Comparison of ENCODE assay signal across 32 cellular contexts in the genomic region with DNA sequence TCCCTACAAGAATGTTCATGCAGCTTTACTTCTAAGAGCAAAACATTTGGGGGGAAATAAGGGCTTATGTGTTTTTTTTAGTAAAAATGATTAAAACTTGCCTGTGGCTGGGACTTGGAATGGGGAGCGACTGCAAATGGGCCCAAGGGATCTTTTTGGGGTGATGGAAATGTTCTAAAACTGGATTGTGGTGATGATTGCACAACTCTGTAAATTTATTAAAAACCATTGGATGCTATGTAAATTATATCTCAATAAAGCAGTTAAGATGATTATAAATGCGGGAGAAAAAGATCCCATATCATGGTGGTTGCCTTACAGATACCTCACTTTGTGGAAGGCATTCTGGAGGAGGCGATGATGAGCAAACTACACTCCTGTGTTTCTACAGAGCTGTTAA. TPM values are rescaled to one million over a fixed set of nuclear protein-coding genes. Genes with fewer than 3 reads are reported as not detected.
"Had no signal": no experiment of that assay in that cellular context is flagged by ENCODE, and none has a peak within 500 bp of the region (broad histone marks: within the 10 kb centered on the region; RNA-seq: fewer than 3 reads in every experiment).

No MANE protein-coding gene starts in this region.

- H3K36me3 ChIP-seq: ascending aorta, cardiac muscle cell had no signal

- H3K27ac ChIP-seq: ascending aorta, VCaP had no signal

- H3K4me3 ChIP-seq: ascending aorta, cardiac muscle cell had no signal

- H3K4me1 ChIP-seq: ascending aorta had no signal

- H3K27me3 ChIP-seq: ascending aorta, cardiac muscle cell had no signal

- H3K9me3 ChIP-seq: ascending aorta had no signal

- DNase-seq: activated B cell treated with CpG ODN at 0.5 μM for 24 hours; activated CD4-positive, alpha-beta memory T cell treated with anti-CD3 and anti-CD28 coated beads for 36 hours; activated CD4-positive, alpha-beta T cell treated with anti-CD3 and anti-CD28 coated beads for 4 hours; activated CD4-positive, alpha-beta T cell treated with anti-CD3 and anti-CD28 coated beads, Interleukin-2, amount 10 ng/mL, durations not matched to agents 24 days and 14 days; activated CD4-positive, alpha-beta T cell treated with anti-CD3 and anti-CD28 coated beads, Interleukin-2, amount 50 U/mL, for 1 hour; activated CD4-positive, alpha-beta T cell treated with anti-CD3 and anti-CD28 coated beads, Interleukin-2, amount 50 U/mL, for 4 hours; activated CD4-positive, CD25-positive, alpha-beta regulatory T cell treated with anti-CD3 and anti-CD28 coated beads, Interleukin-2, amount 50 U/mL, for 72 hours; activated CD8-positive, alpha-beta memory T cell treated with anti-CD3 and anti-CD28 coated beads, Interleukin-2, amount 50 U/mL, for 4 hours; activated CD8-positive, alpha-beta T cell treated with anti-CD3 and anti-CD28 coated beads for 36 hours; activated naive CD4-positive, alpha-beta T cell treated with anti-CD3 and anti-CD28 coated beads, Interleukin-2, amount 10 ng/mL, durations not matched to agents 7 days and 5 days; activated naive CD4-positive, alpha-beta T cell treated with Interleukin-2 at 50 U/mL for 16 hours; activated naive CD8-positive, alpha-beta T cell treated with anti-CD3 and anti-CD28 coated beads, Interleukin-2, amount 10 ng/mL, durations not matched to agents 7 days and 5 days; activated naive CD8-positive, alpha-beta T cell treated with anti-CD3 and anti-CD28 coated beads, Interleukin-2, amount 50 U/mL, for 24 hours; activated T-cell treated with anti-CD3 and anti-CD28 coated beads for 4 hours; activated T-cell treated with anti-CD3 and anti-CD28 coated beads, Interleukin-2, amount 50 U/mL, for 1 hour; activated T-cell treated with anti-CD3 and anti-CD28 coated beads, Interleukin-2, amount 50 U/mL, for 4 hours; activated T-cell treated with anti-CD3 and anti-CD28 coated beads, Interleukin-2, amount 50 U/mL, for 72 hours; amygdala; anterior cingulate cortex; caudate nucleus; cerebellar nuclear complex; T-helper 1 cell; T-helper 2 cell; T-helper 9 cell had no signal

- ATAC-seq: activated CD8-positive, alpha-beta T cell treated with anti-CD3 and anti-CD28 coated beads for 36 hours; activated naive CD8-positive, alpha-beta T cell treated with anti-CD3 and anti-CD28 coated beads, Interleukin-2, amount 50 U/mL, for 24 hours; activated T-cell treated with anti-CD3 and anti-CD28 coated beads, Interleukin-2, amount 50 U/mL, for 4 hours; activated T-cell treated with anti-CD3 and anti-CD28 coated beads, Interleukin-2, amount 50 U/mL, for 72 hours; activated T-helper 17 cell treated with anti-CD3 and anti-CD28 coated beads, Interleukin-2, amount 50 U/mL, for 72 hours had no signal

- FAIRE-seq: bronchial epithelial cell, TTC549 had no signal

RNA-seq across cellular contexts. Expression of a gene that starts 30.2 kb away (rescaled TPM):
- total RNA-seq: activated CD4-positive, alpha-beta memory T cell treated with anti-CD3 and anti-CD28 coated beads for 36 hours; activated CD4-positive, alpha-beta T cell treated with anti-CD3 and anti-CD28 coated beads, Interleukin-2, amount 10 ng/mL, durations not matched to agents 24 days and 14 days; activated CD8-positive, alpha-beta memory T cell treated with anti-CD3 and anti-CD28 coated beads for 36 hours; activated CD8-positive, alpha-beta T cell treated with anti-CD3 and anti-CD28 coated beads for 36 hours; activated naive CD8-positive, alpha-beta T cell treated with anti-CD3 and anti-CD28 coated beads, Interleukin-2, amount 10 ng/mL, durations not matched to agents 7 days and 5 days; activated T-cell treated with anti-CD3 and anti-CD28 coated beads, Interleukin-2, amount 50 U/mL, for 4 hours; activated T-cell treated with anti-CD3 and anti-CD28 coated beads, Interleukin-2, amount 50 U/mL, for 72 hours; activated T-helper 1 cell treated with anti-CD3 and anti-CD28 coated beads, Interleukin-12 subunit alpha, Interleukin-12 subunit beta, Interleukin-2, Interleukin-4 antibody, amounts not matched to agents 30 ng/mL and 10 ng/mL and 1 ng/mL, durations not matched to agents 14 hours and 24 hours and 36 hours; activated T-helper 17 cell treated with anti-CD3 and anti-CD28 coated beads, Interleukin-2, amount 50 U/mL, for 72 hours; bronchial epithelial cell had no signal
